ENCODE assay signal across 8 cellular contexts in the genomic region with DNA sequence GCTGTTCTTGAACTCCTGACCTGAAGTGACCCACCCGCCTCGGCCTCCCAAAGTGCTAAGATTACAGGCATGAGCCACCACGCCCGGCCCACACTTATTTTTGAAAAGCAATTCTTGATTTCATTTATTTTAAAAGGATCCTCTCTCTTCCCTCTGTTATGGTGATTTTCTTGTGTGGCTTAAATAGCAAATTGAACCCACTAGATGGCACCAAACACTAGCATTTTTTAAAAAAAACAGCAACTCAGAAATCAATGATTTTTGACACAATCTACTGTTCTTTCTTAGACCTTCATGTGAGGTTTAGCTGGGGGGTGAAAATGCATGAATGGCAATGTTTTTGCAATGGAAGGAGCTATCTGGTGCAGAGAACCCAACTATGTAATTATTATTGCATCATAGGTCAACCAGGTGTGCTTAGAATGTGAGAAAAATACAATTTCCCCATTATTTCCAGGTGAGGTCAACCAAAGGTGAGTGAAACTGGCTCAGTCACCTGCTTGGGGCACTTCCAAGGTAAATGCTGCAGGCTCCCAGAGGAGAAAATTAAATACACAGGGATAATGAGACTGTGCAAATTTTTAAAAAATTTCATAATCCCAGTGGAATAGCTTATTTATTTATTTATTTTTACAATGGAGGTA.
DNase-seq lines count a peak whose midpoint lies in the region; ATAC-seq and TF ChIP-seq lines count a peak whose summit lies in the region.

No MANE protein-coding gene starts in this region.

- no peak for TF ChIP-seq POLR2A in erythroblast (IDR thresholded peaks at IDR 0.05; ENCODE audit: low read length)

- H3K4me1 Mint-ChIP-seq in stimulated activated naive CD8-positive, alpha-beta T cell treated with anti-CD3 and anti-CD28 coated beads, Interleukin-15, amount 100 ng/mL, for 72 hours = no peaks in the 10 kb centered on the region

- no peak for ATAC-seq in stimulated activated naive CD8-positive, alpha-beta T cell treated with anti-CD3 and anti-CD28 coated beads, Interleukin-15, amount 100 ng/mL, for 72 hours
- ATAC-seq in GM21723 (IDR thresholded peaks at IDR 0.05; ENCODE audit: unreplicated experiment) (no peak), GM18498 (IDR thresholded peaks at IDR 0.05; ENCODE audit: unreplicated experiment) (no peak), GM21423 (IDR thresholded peaks at IDR 0.05; ENCODE audit: unreplicated experiment) (no peak)

- intact Hi-C loops in left ventricle myocardium inferior (cut with micrococcal nuclease) = no loop called here

- H3K36me3 ChIP-seq in left ventricle myocardium inferior (no peaks in the 10 kb centered on the region), right atrium auricular region (no peaks in the 10 kb centered on the region)

- TF ChIP-seq CTCF in left ventricle myocardium inferior (IDR thresholded peaks at IDR 0.05; ENCODE audit: borderline replicate concordance) (peak; percentile 29), right atrium auricular region (IDR thresholded peaks at IDR 0.05) (peak in 1 of 2 donors; percentile 41)

- no peaks in the 10 kb centered on the region for H3K9me3 Mint-ChIP-seq in stimulated activated naive CD8-positive, alpha-beta T cell treated with anti-CD3 and anti-CD28 coated beads, Interleukin-15, amount 100 ng/mL, for 72 hours

- no peak overlapping the region for H3K4me3 Mint-ChIP-seq in stimulated activated naive CD8-positive, alpha-beta T cell treated with anti-CD3 and anti-CD28 coated beads, Interleukin-15, amount 100 ng/mL, for 72 hours

- no peak for DNase-seq in left ventricle myocardium inferior
- DNase-seq in right atrium auricular region (ENCODE audit: low spot score) = no peak
- peak; percentile 85 for DNase-seq in NCI-H69 (lab: John Stamatoyannopoulos, UW)
- peak; percentile 3 to 15 for DNase-seq in erythroblast (lab: John Stamatoyannopoulos, UW)
- DNase-seq in stimulated activated naive CD8-positive, alpha-beta T cell treated with anti-CD3 and anti-CD28 coated beads, Interleukin-15, amount 100 ng/mL, for 72 hours = no peak

- no peaks in the 10 kb centered on the region for H3K27me3 Mint-ChIP-seq in stimulated activated naive CD8-positive, alpha-beta T cell treated with anti-CD3 and anti-CD28 coated beads, Interleukin-15, amount 100 ng/mL, for 72 hours

- no peaks in the 10 kb centered on the region for H3K4me1 ChIP-seq in left ventricle myocardium inferior
- no peaks in the 10 kb centered on the region for H3K4me1 ChIP-seq in right atrium auricular region

- H3K4me3 ChIP-seq in left ventricle myocardium inferior = no peak overlapping the region
- no peak overlapping the region for H3K4me3 ChIP-seq in right atrium auricular region

- peaks cover 3% of the 10 kb centered on the region for H3K27me3 ChIP-seq in left ventricle myocardium inferior (ENCODE audit: low read depth)
- H3K27me3 ChIP-seq in right atrium auricular region = no peaks in the 10 kb centered on the region

- H3K27ac Mint-ChIP-seq in stimulated activated naive CD8-positive, alpha-beta T cell treated with anti-CD3 and anti-CD28 coated beads, Interleukin-15, amount 100 ng/mL, for 72 hours = no peak overlapping the region

- H3K27ac ChIP-seq in left ventricle myocardium inferior (replicated peaks) (no peak overlapping the region), right atrium auricular region (no peak overlapping the region)

- H3K9me3 ChIP-seq in left ventricle myocardium inferior (replicated peaks) (no peaks in the 10 kb centered on the region), right atrium auricular region (peaks cover 0 to 10% of the 10 kb centered on the region in 2 donors)

Comparison
In these comparisons a context has a peak if more than half of its experiments do, and no peak if none do; other contexts are left out.
1. DNase-seq: peak in NCI-H69 (single experiment) and erythroblast (2 of 2); none in left ventricle myocardium inferior (single experiment), right atrium auricular region (single experiment) and stimulated activated naive CD8-positive, alpha-beta T cell treated with anti-CD3 and anti-CD28 coated beads, Interleukin-15, amount 100 ng/mL, for 72 hours (0 of 2).